Comparison of ENCODE assay signal across 8 cellular contexts in the genomic region with DNA sequence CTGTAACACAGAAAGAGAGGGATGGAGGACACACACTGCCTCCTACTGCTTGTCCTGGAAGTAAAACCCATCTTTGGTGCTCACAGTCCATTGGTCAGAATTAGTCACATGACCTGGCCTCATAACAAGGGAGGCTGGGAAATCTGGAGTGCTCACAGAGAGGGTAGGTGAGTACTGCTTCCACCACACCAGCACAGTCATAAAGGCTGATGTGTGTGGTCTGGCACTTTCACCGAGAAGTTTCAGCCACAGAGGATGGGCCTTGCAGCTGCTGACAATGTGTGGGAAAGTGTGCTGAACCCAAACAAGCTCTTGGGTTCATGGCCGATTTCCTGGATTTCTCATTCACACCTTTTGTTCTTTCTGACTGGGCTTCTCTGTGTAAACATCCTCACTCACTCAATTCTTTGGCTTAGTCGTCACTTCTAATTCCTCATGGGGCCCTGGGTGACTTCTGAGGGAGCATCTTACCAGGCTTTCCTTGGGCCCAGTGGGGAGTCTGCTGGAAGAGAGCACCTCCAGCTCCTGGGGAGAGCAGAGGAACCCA.
DNase-seq lines count a peak whose midpoint lies in the region; ATAC-seq and TF ChIP-seq lines count a peak whose summit lies in the region.

No MANE protein-coding gene starts in this region.

- intact Hi-C loops in MCF 10A (cut with micrococcal nuclease): no loop called here

- TF ChIP-seq CTCF in MCF 10A (IDR thresholded peaks at IDR 0.05; ENCODE audit: unreplicated experiment): no peak

- H3K27me3 Mint-ChIP-seq in MCF 10A (ENCODE audit: insufficient read depth, unreplicated experiment): no peaks in the 10 kb centered on the region

- H3K9me3 Mint-ChIP-seq in MCF 10A (ENCODE audit: unreplicated experiment): no peaks in the 10 kb centered on the region

- H3K36me3 Mint-ChIP-seq in MCF 10A (ENCODE audit: insufficient read depth, unreplicated experiment): no peaks in the 10 kb centered on the region

- no peak overlapping the region for H3K4me3 Mint-ChIP-seq in MCF 10A (ENCODE audit: unreplicated experiment)

- CTCF ChIA-PET in MCF 10A (lab: Yijun Ruan, JAX): interaction anchor here (0.5 kb wide), 1 partner anchor 146 kb away, joined by 3 read pairs; no protein-coding TSS in a partner anchor

- peaks cover 8% of the 10 kb centered on the region for H3K4me1 Mint-ChIP-seq in MCF 10A (ENCODE audit: insufficient read depth, unreplicated experiment)

- DNase-seq in CMK (ENCODE audit: low read depth): peak; percentile 24
- peak; percentile 20 for DNase-seq in MCF 10A (ENCODE audit: unreplicated experiment)
- DNase-seq in amygdala (lab: John Stamatoyannopoulos, UW): no peak
- DNase-seq in 8988T: no peak
- DNase-seq in NCI-H524 treated with DMSO at 0.1 percent for 48 hours (lab: John Stamatoyannopoulos, UW): no peak
- DNase-seq in DMS114 treated with DMSO at 0.1 percent for 48 hours (lab: John Stamatoyannopoulos, UW; ENCODE audit: unreplicated experiment): no peak

- no TSS peak for BruUV-seq in MCF 10A (replicated peaks; lab: Mats Ljungman, UMichigan)

- no peak overlapping the region for H3K27ac Mint-ChIP-seq in MCF 10A (ENCODE audit: low read depth, unreplicated experiment)

- POLR2A ChIA-PET in MCF 10A (lab: Yijun Ruan, JAX): interaction anchor here (1.4 kb wide), 1 partner anchor 18 kb away, joined by 4 read pairs; no protein-coding TSS in a partner anchor

- ATAC-seq in GM19372 (IDR thresholded peaks at IDR 0.05; ENCODE audit: low read depth, unreplicated experiment) (peak; percentile 99), HG03196 (IDR thresholded peaks at IDR 0.05; ENCODE audit: unreplicated experiment) (peak; percentile 99)

Comparison
In these comparisons a context has a peak if more than half of its experiments do, and no peak if none do; other contexts are left out.
1. DNase-seq: peak in CMK (single experiment) and MCF 10A (single experiment); none in amygdala (0 of 56), 8988T (single experiment), NCI-H524 treated with DMSO at 0.1 percent for 48 hours (single experiment) and DMS114 treated with DMSO at 0.1 percent for 48 hours (single experiment).